1 cellular context compared by ENCODE assay signal in the genomic region with DNA sequence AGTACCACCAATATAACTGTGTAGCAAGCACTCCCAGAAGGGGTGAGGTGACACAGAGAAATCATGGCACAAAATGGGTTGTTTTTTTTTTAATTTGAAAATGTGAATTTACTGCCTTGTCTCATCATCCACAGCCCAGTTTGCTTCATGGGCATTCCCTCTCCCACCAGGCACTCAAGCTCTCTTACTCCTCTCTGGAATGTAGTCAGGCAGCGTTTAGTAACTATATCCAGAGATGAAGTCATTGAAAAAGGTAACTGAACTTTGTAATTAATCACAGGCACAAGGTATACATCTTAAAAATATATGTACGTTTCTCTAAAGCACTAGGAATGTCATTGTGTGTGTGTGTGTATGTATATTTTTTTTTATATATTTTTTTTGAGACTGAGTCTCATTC.
TF ChIP-seq lines count a peak whose summit lies in the region.

No MANE protein-coding gene starts in this region.

TF ChIP-seq in H1, 55 proteins besides CTCF, POLR2A, EP300 and RAD21:
- no peak for TF ChIP-seq TEAD4 (IDR thresholded peaks at IDR 0.05; ENCODE audit: low read depth, low read length)
- no peak for TF ChIP-seq HDAC2 (IDR thresholded peaks at IDR 0.05; ENCODE audit: borderline replicate concordance in 1 of 2, low read depth in 2 of 2, low read length in 2 of 2)
- TF ChIP-seq RBBP5 (IDR thresholded peaks at IDR 0.05; ENCODE audit: borderline replicate concordance, low read depth, low read length) = no peak
- TF ChIP-seq SUZ12 (IDR thresholded peaks at IDR 0.05; ENCODE audit: low read length) = no peak
- TF ChIP-seq JUND (IDR thresholded peaks at IDR 0.05; ENCODE audit: low read length) = no peak
- no peak for TF ChIP-seq BCL11A (IDR thresholded peaks at IDR 0.05; ENCODE audit: low read depth in 2 of 2, low read length in 2 of 2)
- TF ChIP-seq RNF2 (IDR thresholded peaks at IDR 0.05; ENCODE audit: borderline replicate concordance, low read depth, low read length, missing control alignments, poor library complexity, severe bottlenecking) = no peak
- no peak for TF ChIP-seq SP2 (IDR thresholded peaks at IDR 0.05; ENCODE audit: low read length)
- TF ChIP-seq KDM1A (IDR thresholded peaks at IDR 0.05; ENCODE audit: borderline replicate concordance, low read length) = no peak
- TF ChIP-seq CEBPB (IDR thresholded peaks at IDR 0.05; ENCODE audit: low read depth, low read length) = no peak
- TF ChIP-seq ASH2L (IDR thresholded peaks at IDR 0.05; ENCODE audit: low read length) = no peak
- TF ChIP-seq SP1 (IDR thresholded peaks at IDR 0.05; ENCODE audit: low read depth, low read length) = no peak
- no peak for TF ChIP-seq CBX8 (IDR thresholded peaks at IDR 0.05; ENCODE audit: borderline replicate concordance, low read depth, low read length)
- no peak for TF ChIP-seq SAP30 (IDR thresholded peaks at IDR 0.05; ENCODE audit: insufficient read depth, insufficient replicate concordance, low read length)
